In genomic region chr9:30713279-30713678, GRCh38 we compare ENCODE assay signal across 19 cellular contexts.
DNase-seq lines count a peak whose midpoint lies in the region; ATAC-seq, FAIRE-seq and TF ChIP-seq lines count a peak whose summit lies in the region.
"Had no signal": no experiment of that assay in that cellular context is flagged by ENCODE, and none has a peak within 500 bp of the region (broad histone marks: within the 10 kb centered on the region; RNA-seq: fewer than 3 reads in every experiment).

No MANE protein-coding gene starts in this region.

- H3K36me3 Mint-ChIP-seq in progenitor cell of endocrine pancreas (ENCODE audit: insufficient read depth), result no peaks in the 10 kb centered on the region

- no peaks in the 10 kb centered on the region for H3K27me3 Mint-ChIP-seq in progenitor cell of endocrine pancreas

- no peaks in the 10 kb centered on the region for H3K9me3 Mint-ChIP-seq in progenitor cell of endocrine pancreas (ENCODE audit: low read depth)

- CTCF ChIA-PET in HepG2 (lab: Yijun Ruan, JAX; ENCODE audit: low intra/inter-chr PET ratio, low total read pairs) (no interaction called here), PC-3 (lab: Charles Lee) (no interaction called here)

- H3K9me3 ChIP-seq in BE2C, result no peaks in the 10 kb centered on the region
- no peaks in the 10 kb centered on the region for H3K9me3 ChIP-seq in HepG2 (ENCODE audit: low read length)
- H3K9me3 ChIP-seq in PC-3 (ENCODE audit: low read length), result no peaks in the 10 kb centered on the region
- H3K9me3 ChIP-seq: MG63 had no signal

- peak overlapping the region; percentile 16 for H3K4me2 ChIP-seq in HepG2 (ENCODE audit: low read depth, low read length)
- H3K4me2 ChIP-seq in PC-3 (ENCODE audit: low read length), result no peak overlapping the region

- H3K4me1 ChIP-seq in BE2C (peaks cover 12% of the 10 kb centered on the region), HepG2 (ENCODE audit: insufficient read depth, low read length) (peaks cover 9% of the 10 kb centered on the region), PC-3 (ENCODE audit: insufficient read depth, low read length) (no peaks in the 10 kb centered on the region)

- TF ChIP-seq CTCF in BE2C (IDR thresholded peaks at IDR 0.05; ENCODE audit: low read depth, low read length) (no peak), HepG2 (CRISPR knock-in tag; IDR thresholded peaks at IDR 0.05) (no peak), progenitor cell of endocrine pancreas (IDR thresholded peaks at IDR 0.05; ENCODE audit: unreplicated experiment) (no peak), PC-3 (conservative IDR thresholded peaks at IDR 0.05; ENCODE audit: low read depth, low read length) (no peak)

- FAIRE-seq in HepG2 (lab: Jason Lieb, UNC), result no peak
- FAIRE-seq in RCC 7860 (lab: Jason Lieb, UNC), result no peak
- FAIRE-seq: A204.1, GM12878 had no signal

- peak overlapping the region; percentile 38 for H3K27ac Mint-ChIP-seq in progenitor cell of endocrine pancreas

- ATAC-seq in HepG2 (peak; percentile 97), PC-3 (no peak)
- ATAC-seq: GM12878 had no signal

- in situ Hi-C loops in HepG2 (cut with HindIII; ENCODE audit: extremely low pct_ligation_motif_present, low pct_unique_long_range_greater_than_20kb), result no loop called here

- no peaks in the 10 kb centered on the region for H3F3A ChIP-seq in PC-3 (ENCODE audit: low read length, unreplicated experiment)

- no peak overlapping the region for H3K4me3 Mint-ChIP-seq in progenitor cell of endocrine pancreas (ENCODE audit: low read depth)

- TF ChIP-seq EP300 in HepG2 (IDR thresholded peaks at IDR 0.05; ENCODE audit: low read depth in 2 of 2, low read length in 2 of 2) (0 out of 4 replicates have a peak, but pooled peaks of 1 of the 2 experiments have one; percentile 27), HepG2 (CRISPR knock-in tag; IDR thresholded peaks at IDR 0.05; ENCODE audit: borderline replicate concordance) (no peak)

- H3K27me3 ChIP-seq in BE2C, result no peaks in the 10 kb centered on the region
- H3K27me3 ChIP-seq in HepG2 (ENCODE audit: control insufficient read depth in 1 of 2, insufficient read depth in 2 of 2, low read length in 2 of 2), result no peaks in the 10 kb centered on the region
- H3K27me3 ChIP-seq in PC-3 (ENCODE audit: low read length), result no peaks in the 10 kb centered on the region
- H3K27me3 ChIP-seq: MG63 had no signal

- DNase-seq in BE2C (peak; percentile 11), NCI-H69 (lab: John Stamatoyannopoulos, UW) (peak; percentile 35), HepG2 (ENCODE audit: low spot score) (peak; percentile 55), progenitor cell of endocrine pancreas (ENCODE audit: low spot score, unreplicated experiment) (no peak), PC-3 (no peak), RCC 7860 (ENCODE audit: low spot score) (no peak), NCI-H524 (lab: John Stamatoyannopoulos, UW) (no peak)
- no peak for DNase-seq in activated CD4-positive, CD25-positive, alpha-beta regulatory T cell (lab: John Stamatoyannopoulos, UW)
- DNase-seq: C1 segment of cervical spinal cord, GDM1, H7, MG63, NCI-H1092 treated with DMSO at 0.1 percent for 48 hours, NCI-H1694 treated with DMSO at 0.1 percent for 48 hours, NCI-H2107, NCI-H446, NCI-H748 treated with DMSO at 0.1 percent for 48 hours had no signal

- BruUV-seq in HepG2 (replicated peaks; lab: Mats Ljungman, UMichigan) (no TSS peak), PC-3 (replicated peaks; lab: Mats Ljungman, UMichigan) (no TSS peak)

- H4K20me1 ChIP-seq in HepG2 (ENCODE audit: insufficient read depth, low read length), result no peaks in the 10 kb centered on the region
- H4K20me1 ChIP-seq in PC-3 (ENCODE audit: low read length), result no peaks in the 10 kb centered on the region

- H3K79me2 ChIP-seq in HepG2 (ENCODE audit: insufficient read depth, low read length) (no peaks in the 10 kb centered on the region), PC-3 (ENCODE audit: low read length) (no peaks in the 10 kb centered on the region)

- no peak overlapping the region for H3K27ac ChIP-seq in HepG2 (ENCODE audit: extremely low read length, insufficient read depth, low read length)
- no peak overlapping the region for H3K27ac ChIP-seq in PC-3 (ENCODE audit: low read length)

- TF ChIP-seq RAD21 in HepG2 (CRISPR knock-in tag; IDR thresholded peaks at IDR 0.05), result no peak

- H3K9ac ChIP-seq in HepG2 (ENCODE audit: insufficient read depth, low read depth, low read length) (no peak overlapping the region), PC-3 (ENCODE audit: low read length) (no peak overlapping the region)

- H2AFZ ChIP-seq in HepG2 (ENCODE audit: low read length) (no peak overlapping the region), PC-3 (ENCODE audit: low read length) (no peak overlapping the region)

- POLR2A ChIA-PET in HepG2 (lab: Yijun Ruan, JAX), result no interaction called here
- POLR2A ChIA-PET in PC-3 (lab: Charles Lee; ENCODE audit: unreplicated experiment), result no interaction called here

- no peak for TF ChIP-seq POLR2A in HepG2 (IDR thresholded peaks at IDR 0.05; ENCODE audit: insufficient read depth in 1 of 2, low read depth in 2 of 2, low read length in 2 of 2)

- no peaks in the 10 kb centered on the region for H3K9me2 ChIP-seq in PC-3 (replicated peaks; ENCODE audit: low read length)

- H3K4me1 Mint-ChIP-seq in progenitor cell of endocrine pancreas (ENCODE audit: low read depth), result peaks cover 10% of the 10 kb centered on the region

- no peak overlapping the region for H3K4me3 ChIP-seq in BE2C (ENCODE audit: low read depth, low read length)
- no peak overlapping the region for H3K4me3 ChIP-seq in HepG2 (replicated peaks in 1 of 3; ENCODE audit: insufficient read depth in 1 of 3, low read depth in 2 of 3, low read length in 3 of 3)
- no peak overlapping the region for H3K4me3 ChIP-seq in PC-3 (ENCODE audit: low read length)
- H3K4me3 ChIP-seq: GM12878, MG63 had no signal

- no peaks in the 10 kb centered on the region for H3K36me3 ChIP-seq in BE2C
- no peaks in the 10 kb centered on the region for H3K36me3 ChIP-seq in HepG2 (replicated peaks in 1 of 2; ENCODE audit: control insufficient read depth in 1 of 2, insufficient read depth in 2 of 2, low read length in 2 of 2)
- no peaks in the 10 kb centered on the region for H3K36me3 ChIP-seq in PC-3 (ENCODE audit: low read depth, low read length)
- H3K36me3 ChIP-seq: MG63 had no signal

- intact Hi-C loops in HepG2 (cut with micrococcal nuclease; ENCODE audit: unreplicated experiment), result no loop called here
- intact Hi-C loops in PC-3 (cut with micrococcal nuclease), result no loop called here

TF ChIP-seq in HepG2, 621 proteins besides CTCF, POLR2A, EP300 and RAD21 (continues in another document):
- TF ChIP-seq ZNF138 (CRISPR knock-in tag; IDR thresholded peaks at IDR 0.05; ENCODE audit: low read depth), result no peak
- no peak for TF ChIP-seq SOX6 (IDR thresholded peaks at IDR 0.05)
- peak; percentile 44; the same call in 1 of the 2 replicates for TF ChIP-seq SOX6 (CRISPR knock-in tag; IDR thresholded peaks at IDR 0.05)
- peak; percentile 52; the same call in 1 of the 2 replicates for TF ChIP-seq NCOA2 (CRISPR knock-in tag; IDR thresholded peaks at IDR 0.05)
- no peak for TF ChIP-seq SATB2 (CRISPR knock-in tag; IDR thresholded peaks at IDR 0.05)
- 0 out of 2 replicates have a peak, but pooled peaks have one; percentile 20 for TF ChIP-seq TARDBP (CRISPR knock-in tag; IDR thresholded peaks at IDR 0.05)
- TF ChIP-seq PAXIP1 (CRISPR knock-in tag; conservative IDR thresholded peaks at IDR 0.05), result peak; percentile 23; the same call in 1 of the 2 replicates
- no peak for TF ChIP-seq ZC3H4 (CRISPR knock-in tag; IDR thresholded peaks at IDR 0.05; ENCODE audit: borderline replicate concordance)
- TF ChIP-seq RXRB (CRISPR knock-in tag; IDR thresholded peaks at IDR 0.05; ENCODE audit: borderline replicate concordance), result peak; percentile 91
- TF ChIP-seq ISL2 (CRISPR knock-in tag; IDR thresholded peaks at IDR 0.05), result 0 out of 2 replicates have a peak, but pooled peaks have one; percentile 18
- no peak for TF ChIP-seq THAP7 (CRISPR knock-in tag; IDR thresholded peaks at IDR 0.05)
- TF ChIP-seq SOX5 (CRISPR knock-in tag; IDR thresholded peaks at IDR 0.05; ENCODE audit: borderline replicate concordance), result peak; percentile 13; the same call in 1 of the 2 replicates
- TF ChIP-seq POLR2G (IDR thresholded peaks at IDR 0.05; ENCODE audit: low read depth, low read length), result 0 out of 2 replicates have a peak, but pooled peaks have one; percentile 36
- TF ChIP-seq SOX13 (IDR thresholded peaks at IDR 0.05), result no peak
- peak in 1 of 2 experiments; percentile 59; a peak in 2 of 4 replicates for TF ChIP-seq SOX13 (CRISPR knock-in tag; conservative IDR thresholded peaks at IDR 0.05 in 1 of 2, IDR thresholded peaks at IDR 0.05 in 1 of 2)
- no peak for TF ChIP-seq ZSCAN22 (CRISPR knock-in tag; IDR thresholded peaks at IDR 0.05)
- peak; percentile 78 for TF ChIP-seq BCL6 (CRISPR knock-in tag; IDR thresholded peaks at IDR 0.05)

Comparison
In these comparisons a context has a peak if more than half of its experiments do, and no peak if none do; other contexts are left out.
1. DNase-seq: peak in BE2C (single experiment), NCI-H69 (single experiment) and HepG2 (single experiment); none in progenitor cell of endocrine pancreas (single experiment), PC-3 (single experiment), RCC 7860 (single experiment), activated CD4-positive, CD25-positive, alpha-beta regulatory T cell (0 of 4) and NCI-H524 (0 of 2).